24 cellular contexts compared by ENCODE assay signal in the genomic region with DNA sequence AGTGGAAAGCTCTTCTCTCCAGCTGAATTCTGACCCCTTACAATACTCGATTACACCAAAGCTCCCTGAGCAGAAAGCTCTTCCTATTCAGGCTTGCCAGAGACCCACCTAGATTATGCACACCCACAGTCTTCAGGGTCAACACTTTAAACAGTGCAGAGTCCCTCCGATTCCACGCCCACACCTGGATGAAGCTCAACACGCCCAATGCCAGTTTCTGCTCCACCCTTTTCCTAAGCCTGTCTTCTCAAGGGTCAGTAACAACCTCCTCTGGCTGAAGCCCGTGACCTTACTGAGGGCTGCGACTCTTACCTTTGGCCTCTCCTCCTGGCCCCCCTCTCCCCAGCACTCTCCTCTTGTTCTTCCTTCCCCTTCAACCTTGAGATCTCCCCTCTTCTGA.
"Had no signal": no experiment of that assay in that cellular context is flagged by ENCODE, and none has a peak within 500 bp of the region (broad histone marks: within the 10 kb centered on the region; RNA-seq: fewer than 3 reads in every experiment).

No MANE protein-coding gene starts in this region.

- H3K36me3 ChIP-seq: SJCRH30 had no signal

- H3K4me3 ChIP-seq: K562, SJCRH30 had no signal

- H3K9me3 ChIP-seq: SJCRH30 had no signal

- DNase-seq: Kasumi-1, MM.1S, NCI-H1092 treated with DMSO at 0.1 percent for 48 hours, NCI-H1436, NCI-H187, NCI-H2029, NCI-H2081 treated with DMSO at 0.1 percent for 48 hours, NCI-H2171, NCI-H226, NCI-H446, NCI-H510A, NCI-H524 treated with DMSO at 0.1 percent for 48 hours, NCI-H774, PC-3, SHP77 treated with DMSO at 0.1 percent for 48 hours, SJCRH30 had no signal

- H3K4me1 Mint-ChIP-seq: IgD-negative memory B cell had no signal

- ATAC-seq: K562, Panc1, PC-3, Right ventricle myocardium inferior, SK-N-SH treated with all-trans-retinoic acid at 6 μM for 48 hours had no signal

- H3K4me2 ChIP-seq: KMS-11 had no signal

- H3K27me3 Mint-ChIP-seq: IgD-negative memory B cell had no signal

- H3K27ac ChIP-seq: HL-60, KMS-11, RWPE1, SJCRH30 had no signal

- H3K36me3 Mint-ChIP-seq: IgD-negative memory B cell had no signal

- H3K27me3 ChIP-seq: SJCRH30 had no signal

- H3K4me3 Mint-ChIP-seq: IgD-negative memory B cell had no signal

- H3K4me1 ChIP-seq: SJCRH30 had no signal
